In the genomic region with DNA sequence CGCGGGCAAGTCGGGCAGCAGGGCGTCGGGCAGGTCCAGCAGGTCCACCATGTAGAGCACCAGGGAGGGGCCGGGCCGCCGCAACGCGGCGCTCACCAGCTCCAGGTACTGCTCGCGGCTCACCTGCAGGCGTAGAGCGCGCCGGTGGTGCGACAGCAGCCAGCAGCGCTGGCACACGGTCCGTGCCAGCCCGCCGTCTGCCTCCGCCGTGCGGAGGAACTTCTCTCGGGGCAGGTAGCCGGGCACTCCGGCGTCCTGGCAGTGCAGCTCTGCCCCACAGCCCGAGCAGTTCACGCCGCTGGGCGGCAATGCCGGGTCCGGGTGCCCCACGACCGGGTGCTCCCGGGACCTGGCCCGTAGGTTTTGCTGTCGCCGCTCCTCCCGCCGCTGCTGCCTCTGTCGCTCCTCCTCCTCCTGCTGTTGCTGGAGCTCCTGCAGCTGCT, we compare ENCODE assay signal across 8 cellular contexts. TPM values are rescaled to one million over a fixed set of nuclear protein-coding genes. Genes with fewer than 3 reads are reported as not detected.
DNase-seq lines count a peak whose midpoint lies in the region; ATAC-seq, FAIRE-seq and TF ChIP-seq lines count a peak whose summit lies in the region.

No MANE protein-coding gene starts in this region.

- no peak for TF ChIP-seq RAD21 in GM12878 (IDR thresholded peaks at IDR 0.05; ENCODE audit: insufficient read depth, low read depth, low read length)

- TF ChIP-seq POLR2A in GM12878 (IDR thresholded peaks at IDR 0.05; ENCODE audit: low read depth, low read length): no peak

- H3K27ac ChIP-seq in AG04450 (ENCODE audit: low read depth, low read length) (peak overlapping the region; percentile 61), SK-N-MC (no peak overlapping the region), GM12878 (ENCODE audit: control insufficient read depth, insufficient read depth) (peak overlapping the region; percentile 92), keratinocyte (ENCODE audit: control insufficient read depth, insufficient read depth, low read length) (peak overlapping the region; percentile 90)

- dilution Hi-C loops in keratinocyte (cut with MboI; ENCODE audit: extremely low pct_ligation_motif_present, low sequenced_read_pairs): no loop called here

- TF ChIP-seq EP300 in GM12878 (IDR thresholded peaks at IDR 0.05; ENCODE audit: borderline replicate concordance in 1 of 2, control insufficient read depth in 1 of 2, low read depth in 2 of 2, low read length in 2 of 2): no peak

- FAIRE-seq in GM12878 (lab: Jason Lieb, UNC) (no peak), keratinocyte (lab: Jason Lieb, UNC) (no peak)

- H3K4me1 ChIP-seq in GM12878 (ENCODE audit: control insufficient read depth, insufficient read depth, low read length) (peaks cover 4% of the 10 kb centered on the region), keratinocyte (ENCODE audit: control insufficient read depth, extremely low read depth, insufficient read depth, low read length) (peaks cover 19% of the 10 kb centered on the region)

- H3K4me2 ChIP-seq in GM12878 (ENCODE audit: control insufficient read depth, insufficient read depth): peak overlapping the region; percentile 94; the same call in 1 of the 2 replicates
- H3K4me2 ChIP-seq in keratinocyte (ENCODE audit: control insufficient read depth, extremely low read depth, insufficient read depth, low read depth, low read length): peak overlapping the region; percentile 70

- under 1% methylated on average over 26 of the region's 45 CpGs for WGBS in GM12878 (ENCODE audit: insufficient coverage, insufficient replicate concordance, low lambda C conversion rate, missing lambda C conversion rate)

- H3K36me3 ChIP-seq in SK-N-MC (ENCODE audit: insufficient read depth, low read length) (peaks cover 43% of the 10 kb centered on the region), GM12878 (ENCODE audit: control insufficient read depth in 2 of 2, insufficient read depth in 2 of 2, low read length in 1 of 2) (peaks cover 4 to 14% of the 10 kb centered on the region in 2 experiments; a peak in 3 of 4 replicates), keratinocyte (ENCODE audit: control insufficient read depth in 2 of 2, extremely low read depth in 1 of 2, insufficient read depth in 2 of 2, low read length in 2 of 2) (peaks cover 15 to 20% of the 10 kb centered on the region in 2 experiments)

- H3K79me2 ChIP-seq in GM12878 (ENCODE audit: control insufficient read depth, insufficient read depth, low read length) (peaks cover 69% of the 10 kb centered on the region), keratinocyte (ENCODE audit: control insufficient read depth, insufficient read depth, low read length) (peaks cover 82% of the 10 kb centered on the region)

- no peaks in the 10 kb centered on the region; the same call in 1 of the 2 replicates for H3K9me3 ChIP-seq in AG04450 (ENCODE audit: control insufficient read depth, insufficient read depth, low read length)
- peaks cover 3% of the 10 kb centered on the region; the same call in 1 of the 2 replicates for H3K9me3 ChIP-seq in SK-N-MC (ENCODE audit: low read depth, low read length)
- H3K9me3 ChIP-seq in GM12878 (replicated peaks; ENCODE audit: control insufficient read depth, insufficient read depth, low read length): peaks cover 14% of the 10 kb centered on the region
- H3K9me3 ChIP-seq in keratinocyte (ENCODE audit: control insufficient read depth, low read depth, low read length): no peaks in the 10 kb centered on the region

- H3K4me3 ChIP-seq in AG04450 (ENCODE audit: low read depth, low read length) (peak overlapping the region; percentile 98), SK-N-MC (peak overlapping the region; percentile 91), GM12878 (peak overlapping the region; percentile 86), keratinocyte (ENCODE audit: control insufficient read depth in 2 of 3, extremely low read depth in 1 of 3, insufficient read depth in 2 of 3, low read depth in 1 of 3, low read length in 3 of 3) (peak overlapping the region; percentile 86 to 99 (median 97))

- peak overlapping the region; percentile 93 for H3K9ac ChIP-seq in SK-N-MC (ENCODE audit: insufficient read length)
- H3K9ac ChIP-seq in GM12878 (ENCODE audit: control insufficient read depth, insufficient read depth, low read length): peak overlapping the region; percentile 98
- H3K9ac ChIP-seq in keratinocyte (ENCODE audit: control insufficient read depth, extremely low read depth, insufficient read depth, low read length): peak overlapping the region; percentile 98

- intact Hi-C loops in GM12878 (cut with micrococcal nuclease; ENCODE audit: unreplicated experiment): loop anchor here (1.0 to 5.0 kb wide), 2 partner anchors 68 to 1030 kb away; partner anchors contain the start of gene CEP135

- H4K20me1 ChIP-seq in GM12878 (ENCODE audit: control insufficient read depth, insufficient read depth): peaks cover 6% of the 10 kb centered on the region; the same call in 1 of the 2 replicates
- peaks cover 6% of the 10 kb centered on the region for H4K20me1 ChIP-seq in keratinocyte (ENCODE audit: control insufficient read depth, extremely low read depth, insufficient read depth, low read length)

- BruUV-seq in GM12878 (replicated peaks; lab: Mats Ljungman, UMichigan): TSS peak; percentile 54

- RAD21 ChIA-PET in GM12878 (lab: Charles Lee; ENCODE audit: unreplicated experiment): interaction anchor here (0.6 to 3.9 kb wide), 7 partner anchors 9 to 541 kb away, joined by 3 to 43 read pairs (median 5); partner anchors contain the start of genes PAICS, PPAT, REST and SRP72

- ATAC-seq in GM18861 (IDR thresholded peaks at IDR 0.05; ENCODE audit: unreplicated experiment) (peak; percentile 18), HG03103 (IDR thresholded peaks at IDR 0.05; ENCODE audit: low read depth, unreplicated experiment) (peak; percentile 18), GM12878 (peak; percentile 58)

- DNase-seq in AG04450 (ENCODE audit: low read depth, low spot score): no peak
- no peak for DNase-seq in SK-N-MC (ENCODE audit: low read depth, low spot score)
- DNase-seq in GM12878 (ENCODE audit: low read depth, low spot score): no peak
- DNase-seq in keratinocyte (ENCODE audit: low read depth, low spot score): no peak
- DNase-seq in stimulated activated CD4-positive, alpha-beta T cell treated with anti-CD3 and anti-CD28 coated beads, Interleukin-2, amount 100 ng/mL, for 48 hours: peak; percentile 32 to 33
- DNase-seq in SKM-1 (lab: John Stamatoyannopoulos, UW; ENCODE audit: unreplicated experiment): no peak

- in situ Hi-C loops in GM12878 (cut with MboI): no loop called here

- H2AFZ ChIP-seq in GM12878 (ENCODE audit: control insufficient read depth, low read depth, low read length) (peak overlapping the region; percentile 90), keratinocyte (ENCODE audit: control insufficient read depth, low read length) (peak overlapping the region; percentile 95)

- POLR2A ChIA-PET in AG04450 (lab: Yijun Ruan, JAX) (interaction anchor here (0.6 to 2.2 kb wide), 6 partner anchors 19 to 541 kb away, joined by 3 to 14 read pairs (median 6); partner anchors contain the start of genes PAICS, PPAT and REST), GM12878 (lab: Charles Lee) (interaction anchor here (0.6 to 4.1 kb wide), 11 partner anchors 12 to 590 kb away, joined by 3 to 31 read pairs (median 4); partner anchors contain the start of genes AASDH and REST)

- CTCF ChIA-PET in AG04450 (lab: Charles Lee): interaction anchor here (1.0 kb wide), 1 partner anchor 551 kb away, joined by 5 read pairs; no protein-coding TSS in a partner anchor
- CTCF ChIA-PET in GM12878 (lab: Yijun Ruan, JAX): interaction anchor here (0.7 to 1.7 kb wide), 7 partner anchors 14 to 349 kb away, joined by 3 to 6 read pairs (median 4); no protein-coding TSS in a partner anchor

- peak; percentile 9 for TF ChIP-seq CTCF in AG04450 (IDR thresholded peaks at IDR 0.05; ENCODE audit: low read depth, low read length)
- TF ChIP-seq CTCF in GM12878 (IDR thresholded peaks at IDR 0.05 in 2 of 3, conservative IDR thresholded peaks at IDR 0.05 in 1 of 3; ENCODE audit: control insufficient read depth in 2 of 3, extremely low read depth in 1 of 3, insufficient read depth in 1 of 3, low read depth in 3 of 3, low read length in 3 of 3): 0 out of 6 replicates have a peak, but pooled peaks of 1 of the 3 experiments have one; percentile 2
- TF ChIP-seq CTCF in keratinocyte (optimal IDR thresholded peaks at IDR 0.05 in 1 of 3, IDR thresholded peaks at IDR 0.05 in 1 of 3, conservative IDR thresholded peaks at IDR 0.05 in 1 of 3; ENCODE audit: extremely low read depth in 1 of 3, insufficient read depth in 2 of 3, low read length in 3 of 3): peak in 2 of 3 experiments; percentile 16 to 45

- SMC1A ChIA-PET in GM12878 (lab: Charles Lee; ENCODE audit: uncharacterized antibody, unreplicated experiment): interaction anchor here (0.8 to 3.3 kb wide), 9 partner anchors 14 to 542 kb away, joined by 3 to 18 read pairs (median 4); partner anchors contain the start of genes PPAT and REST

- no peaks in the 10 kb centered on the region for H3K27me3 ChIP-seq in AG04450 (ENCODE audit: control insufficient read depth, insufficient read depth, low read length)
- no peaks in the 10 kb centered on the region for H3K27me3 ChIP-seq in GM12878 (replicated peaks in 1 of 2; ENCODE audit: control insufficient read depth in 2 of 2, insufficient read depth in 2 of 2, low read length in 1 of 2)
- no peaks in the 10 kb centered on the region for H3K27me3 ChIP-seq in keratinocyte (ENCODE audit: control insufficient read depth, extremely low read depth, insufficient read depth, low read length)

- no peaks in the 10 kb centered on the region for H3K9me1 ChIP-seq in keratinocyte (ENCODE audit: control insufficient read depth, extremely low read depth, insufficient read depth, low read length)

RNA-seq across cellular contexts. Expression of gene NOA1, which starts 0.5 kb away (rescaled TPM):
- polyA plus RNA-seq in AG04450 (2011; rRNA removed) (17.1 and 17.8 TPM in 2 replicates), GM12878 (2011; rRNA removed) (26.8 and 29.6 TPM in 2 replicates), GM12878 (2014; fragmentation: Illumina TruSeq; extraction: Trizol) (18.6 and 20.0 TPM in 2 replicates), GM12878 (2014; fragmentation: Nextera tagmentation; extraction: Ambion mirVana) (1 to 10 TPM; 3.2 to 8.3 TPM), GM12878 (2014; rRNA removed) (28.5 and 31.5 TPM in 2 replicates), GM12878 (2016; fragmentation: Nextera tagmentation; extraction: Ambion mirVana) (10 to 100 TPM; 16.4 to 16.5 TPM), keratinocyte (12.9 to 15.5 TPM (median 14.2 TPM) in 3 replicates)
- 8.3 and 9.2 TPM in 2 replicates for polyA minus RNA-seq in AG04450 (2011; rRNA and poly(A)+ RNA removed)
- total RNA-seq in GM12878 (2013; cell fraction: nucleolus; rRNA removed): 17.2 and 20.0 TPM in 2 replicates
- total RNA-seq in GM12878 (2014; rRNA removed) (29.0 and 31.9 TPM in 2 replicates), GM12878 (2014; rRNA removed; fragmentation: Illumina TruSeq; extraction: Trizol) (15.1 and 16.0 TPM in 2 replicates), GM12878 (2021) (31.6 and 34.0 TPM in 2 replicates)
- 12.4 TPM for polyA plus RNA-seq in GM12878 (2011; ENCODE audit: low read depth)
- polyA plus RNA-seq in GM12878 (2011; cell fraction: cytosol; rRNA removed): 25.5 and 32.6 TPM in 2 replicates
- polyA plus RNA-seq in GM12878 (2011; cell fraction: nucleus; rRNA removed): 31.1 and 35.1 TPM in 2 replicates
- 20.8 and 27.2 TPM in 2 replicates for polyA plus RNA-seq in GM12878 (2012)
- polyA minus RNA-seq in GM12878 (2011; rRNA and poly(A)+ RNA removed): 19.0 and 22.2 TPM in 2 replicates
- 12.8 and 13.3 TPM in 2 replicates for polyA minus RNA-seq in GM12878 (2011; cell fraction: cytosol; rRNA and poly(A)+ RNA removed)
- 12.7 and 19.3 TPM in 2 replicates for polyA minus RNA-seq in GM12878 (2011; cell fraction: nucleus; rRNA and poly(A)+ RNA removed)
- polyA plus RNA-seq in keratinocyte (2011; ENCODE audit: low read depth): 14.2 TPM
- polyA plus RNA-seq in keratinocyte (2011; cell fraction: cytosol; rRNA removed): 14.1 and 17.6 TPM in 2 replicates
- 11.5 and 12.8 TPM in 2 replicates for polyA plus RNA-seq in keratinocyte (2011; cell fraction: nucleus; rRNA removed)
- polyA plus RNA-seq in keratinocyte (2012; ENCODE audit: low replicate concordance): 10.5 and 13.5 TPM in 2 replicates
- 6.8 to 7.6 TPM (median 6.9 TPM) in 3 replicates for polyA minus RNA-seq in keratinocyte
- 14.8 TPM for polyA minus RNA-seq in keratinocyte (2011; cell fraction: cytosol; rRNA and poly(A)+ RNA removed)
- 8.2 and 8.6 TPM in 2 replicates for polyA minus RNA-seq in keratinocyte (2011; cell fraction: nucleus; rRNA and poly(A)+ RNA removed)

RNA-seq across cellular contexts. Expression of gene POLR2B, which starts 1.8 kb away (rescaled TPM):
- polyA plus RNA-seq in AG04450 (2011; rRNA removed) (116 and 163 TPM in 2 replicates), GM12878 (2011; rRNA removed) (183 and 225 TPM in 2 replicates), GM12878 (2014; fragmentation: Illumina TruSeq; extraction: Trizol) (113 and 144 TPM in 2 replicates), GM12878 (2014; fragmentation: Nextera tagmentation; extraction: Ambion mirVana) (10 to 100 TPM; 46.0 to 60.9 TPM), GM12878 (2014; rRNA removed) (85.2 and 110 TPM in 2 replicates), GM12878 (2016; fragmentation: Nextera tagmentation; extraction: Ambion mirVana) (10 to 100 TPM; 89.3 to 95.2 TPM), keratinocyte (86.7 to 153 TPM (median 110 TPM) in 3 replicates)
- polyA minus RNA-seq in AG04450 (2011; rRNA and poly(A)+ RNA removed): 64.5 and 107 TPM in 2 replicates
- 155 and 180 TPM in 2 replicates for total RNA-seq in GM12878 (2013; cell fraction: nucleolus; rRNA removed)
- total RNA-seq in GM12878 (2014; rRNA removed) (85.9 and 109 TPM in 2 replicates), GM12878 (2014; rRNA removed; fragmentation: Illumina TruSeq; extraction: Trizol) (117 and 120 TPM in 2 replicates), GM12878 (2021) (101 and 103 TPM in 2 replicates)
- 45.0 TPM for polyA plus RNA-seq in GM12878 (2011; ENCODE audit: low read depth)
- 63.6 and 63.9 TPM in 2 replicates for polyA plus RNA-seq in GM12878 (2011; cell fraction: cytosol; rRNA removed)
- 223 and 246 TPM in 2 replicates for polyA plus RNA-seq in GM12878 (2011; cell fraction: nucleus; rRNA removed)
- 68.0 and 75.6 TPM in 2 replicates for polyA plus RNA-seq in GM12878 (2012)
- polyA minus RNA-seq in GM12878 (2011; rRNA and poly(A)+ RNA removed): 68.0 and 153 TPM in 2 replicates
- 35.5 and 39.4 TPM in 2 replicates for polyA minus RNA-seq in GM12878 (2011; cell fraction: cytosol; rRNA and poly(A)+ RNA removed)
- 39.7 and 72.2 TPM in 2 replicates for polyA minus RNA-seq in GM12878 (2011; cell fraction: nucleus; rRNA and poly(A)+ RNA removed)
- 293 TPM for polyA plus RNA-seq in keratinocyte (2011; ENCODE audit: low read depth)
- 43.1 and 82.7 TPM in 2 replicates for polyA plus RNA-seq in keratinocyte (2011; cell fraction: cytosol; rRNA removed)
- polyA plus RNA-seq in keratinocyte (2011; cell fraction: nucleus; rRNA removed): 180 and 261 TPM in 2 replicates
- 67.3 and 87.7 TPM in 2 replicates for polyA plus RNA-seq in keratinocyte (2012; ENCODE audit: low replicate concordance)
- polyA minus RNA-seq in keratinocyte: 28.8 to 128 TPM (median 69.8 TPM) in 3 replicates
- 43.2 TPM for polyA minus RNA-seq in keratinocyte (2011; cell fraction: cytosol; rRNA and poly(A)+ RNA removed)
- 75.8 and 129 TPM in 2 replicates for polyA minus RNA-seq in keratinocyte (2011; cell fraction: nucleus; rRNA and poly(A)+ RNA removed)

Comparison
In these comparisons a context has a peak if more than half of its experiments do, and no peak if none do; other contexts are left out.
1. DNase-seq: peak in stimulated activated CD4-positive, alpha-beta T cell treated with anti-CD3 and anti-CD28 coated beads, Interleukin-2, amount 100 ng/mL, for 48 hours (2 of 2); none in AG04450 (single experiment), SK-N-MC (single experiment), GM12878 (single experiment), keratinocyte (single experiment) and SKM-1 (single experiment).
2. Peak in every context shown above with its lines, with median percentiles within 50 percentile points of each other: H3K4me3 ChIP-seq, ATAC-seq and H3K9ac ChIP-seq.